ENCODE assay signal across 14 cellular contexts in genomic region chr20:2655331-2656116, GRCh38. TPM values are rescaled to one million over a fixed set of nuclear protein-coding genes. Genes with fewer than 3 reads are reported as not detected.
DNase-seq lines count a peak whose midpoint lies in the region; ATAC-seq, FAIRE-seq and TF ChIP-seq lines count a peak whose summit lies in the region.
"Had no signal": no experiment of that assay in that cellular context is flagged by ENCODE, and none has a peak within 500 bp of the region (broad histone marks: within the 10 kb centered on the region; RNA-seq: fewer than 3 reads in every experiment).

No MANE protein-coding gene starts in this region.

- peak overlapping the region; percentile 85 for H3K27ac ChIP-seq in SK-N-MC
- H3K27ac ChIP-seq: prostate gland had no signal

- H3K9me3 ChIP-seq in SK-N-MC (ENCODE audit: low read depth, low read length): no peaks in the 10 kb centered on the region
- H3K9me3 ChIP-seq: prostate gland had no signal

- intact Hi-C loops in activated CD4-positive, alpha-beta T cell treated with anti-CD3 and anti-CD28 coated beads, Interleukin-2, amount 10 ng/mL, durations not matched to agents 24 days and 14 days (cut with micrococcal nuclease): no loop called here

- ATAC-seq in naive B cell (ENCODE audit: low read depth in 2 of 2) (no peak), HG03139 (IDR thresholded peaks at IDR 0.05; ENCODE audit: unreplicated experiment) (no peak)

- H3K27ac Mint-ChIP-seq in activated CD4-positive, alpha-beta T cell treated with anti-CD3 and anti-CD28 coated beads, Interleukin-2, amount 10 ng/mL, durations not matched to agents 24 days and 14 days: peak overlapping the region; percentile 6
- peak overlapping the region in 4 of 6 donors; percentile 6 to 91 (median 12) for H3K27ac Mint-ChIP-seq in naive B cell

- peaks cover 71% of the 10 kb centered on the region for H3K36me3 Mint-ChIP-seq in activated CD4-positive, alpha-beta T cell treated with anti-CD3 and anti-CD28 coated beads, Interleukin-2, amount 10 ng/mL, durations not matched to agents 24 days and 14 days (ENCODE audit: low read depth)
- H3K36me3 Mint-ChIP-seq in naive B cell: peaks cover 33 to 47% of the 10 kb centered on the region in 2 donors

- peaks cover 71% of the 10 kb centered on the region for H3K36me3 ChIP-seq in SK-N-MC (ENCODE audit: insufficient read depth, low read length)

- peak overlapping the region; percentile 91; the same call in 1 of the 2 replicates for H3K4me3 ChIP-seq in SK-N-MC
- H3K4me3 ChIP-seq: prostate gland had no signal

- TF ChIP-seq POLR2A in GM12892 (IDR thresholded peaks at IDR 0.05; ENCODE audit: low read depth, low read length): peak; percentile 57; the same call in 1 of the 2 replicates

- no peaks in the 10 kb centered on the region for H3K9me3 Mint-ChIP-seq in activated CD4-positive, alpha-beta T cell treated with anti-CD3 and anti-CD28 coated beads, Interleukin-2, amount 10 ng/mL, durations not matched to agents 24 days and 14 days
- H3K9me3 Mint-ChIP-seq in naive B cell: peaks cover 0 to 2% (median 0%) of the 10 kb centered on the region in 7 donors
- H3K9me3 Mint-ChIP-seq: mesothelial cell of epicardium had no signal

- DNase-seq in activated CD4-positive, alpha-beta T cell treated with anti-CD3 and anti-CD28 coated beads, Interleukin-2, amount 10 ng/mL, durations not matched to agents 24 days and 14 days: no peak
- no peak for DNase-seq in activated CD4-positive, alpha-beta T cell treated with anti-CD3 and anti-CD28 coated beads for 48 hours
- DNase-seq in GM12892 (ENCODE audit: insufficient read length): no peak
- no peak for DNase-seq in SK-N-MC (ENCODE audit: low read depth, low spot score)
- no peak for DNase-seq in naive B cell
- no peak for DNase-seq in DMS79 (lab: John Stamatoyannopoulos, UW)
- DNase-seq in NCI-H1930 (lab: John Stamatoyannopoulos, UW): no peak
- DNase-seq: GOT3; NCI-H1105 treated with DMSO at 0.1 percent for 48 hours; stimulated activated CD8-positive, alpha-beta memory T cell treated with anti-CD3 and anti-CD28 coated beads, Interleukin-4, amount 100 ng/mL, for 48 hours had no signal

- H3K4me3 Mint-ChIP-seq in activated CD4-positive, alpha-beta T cell treated with anti-CD3 and anti-CD28 coated beads, Interleukin-2, amount 10 ng/mL, durations not matched to agents 24 days and 14 days: peak overlapping the region; percentile 94
- peak overlapping the region in 2 of 8 donors; percentile 25 to 94 for H3K4me3 Mint-ChIP-seq in naive B cell

- no peak for FAIRE-seq in GM12892 (lab: Jason Lieb, UNC)

- peaks cover 30% of the 10 kb centered on the region for H3K4me1 Mint-ChIP-seq in activated CD4-positive, alpha-beta T cell treated with anti-CD3 and anti-CD28 coated beads, Interleukin-2, amount 10 ng/mL, durations not matched to agents 24 days and 14 days
- peaks cover 30 to 41% (median 38%) of the 10 kb centered on the region in 3 donors for H3K4me1 Mint-ChIP-seq in naive B cell

- no peaks in the 10 kb centered on the region for H3K27me3 Mint-ChIP-seq in activated CD4-positive, alpha-beta T cell treated with anti-CD3 and anti-CD28 coated beads, Interleukin-2, amount 10 ng/mL, durations not matched to agents 24 days and 14 days
- H3K27me3 Mint-ChIP-seq in naive B cell: no peaks in the 10 kb centered on the region

- peak overlapping the region; percentile 96 for H3K9ac ChIP-seq in SK-N-MC (ENCODE audit: insufficient read length)

RNA-seq across cellular contexts. Expression of gene NOP56, which starts 3.1 kb away (rescaled TPM):
- total RNA-seq in activated CD4-positive, alpha-beta T cell treated with anti-CD3 and anti-CD28 coated beads, Interleukin-2, amount 10 ng/mL, durations not matched to agents 24 days and 14 days: 884 and 899 TPM in 2 replicates
- polyA plus RNA-seq in GM12892 (2012; ENCODE audit: missing spikeins): 386 TPM
- polyA plus RNA-seq in naive B cell (ENCODE audit: low read depth in 6 of 6): 100 to 1,000 TPM in 3 of 6 donors, 10 to 100 TPM in 3; 67.7 to 115 (median 95.8) TPM

RNA-seq across cellular contexts. Expression of gene IDH3B, which starts 8.5 kb away (rescaled TPM):
- 121 and 127 TPM in 2 replicates for total RNA-seq in activated CD4-positive, alpha-beta T cell treated with anti-CD3 and anti-CD28 coated beads, Interleukin-2, amount 10 ng/mL, durations not matched to agents 24 days and 14 days
- 95.7 TPM for polyA plus RNA-seq in GM12892 (2012; ENCODE audit: missing spikeins)
- 100 to 1,000 TPM; 110 to 149 (median 128) TPM for polyA plus RNA-seq in naive B cell (ENCODE audit: low read depth in 6 of 6)

RNA-seq across cellular contexts. Expression of gene EBF4, which starts 37.1 kb away (rescaled TPM):
- total RNA-seq in activated CD4-positive, alpha-beta T cell treated with anti-CD3 and anti-CD28 coated beads, Interleukin-2, amount 10 ng/mL, durations not matched to agents 24 days and 14 days: 7.3 and 7.6 TPM in 2 replicates
- not detected for polyA plus RNA-seq in GM12892 (2012; ENCODE audit: missing spikeins)
- polyA plus RNA-seq in naive B cell (ENCODE audit: low read depth in 6 of 6): under 1 TPM in 1 of 6 donors, not detected in 5; 0.28 TPM
- total RNA-seq: RPMI7951 had no signal
